In genomic region chr2:63051795-63052333, GRCh38 we compare ENCODE assay signal across 1 cellular context.
TF ChIP-seq lines count a peak whose summit lies in the region.

No MANE protein-coding gene starts in this region.

TF ChIP-seq in SK-N-SH, 30 proteins besides CTCF, POLR2A, EP300 and RAD21 (continued from another document):
- TF ChIP-seq ZBTB33 (IDR thresholded peaks at IDR 0.05; ENCODE audit: borderline replicate concordance, low read depth): no peak
- TF ChIP-seq EZH2phosphoT487 (IDR thresholded peaks at IDR 0.05; ENCODE audit: borderline replicate concordance, low read depth): no peak
- no peak for TF ChIP-seq RFX5 (IDR thresholded peaks at IDR 0.05; ENCODE audit: low read length)
- no peak for TF ChIP-seq RXRA (IDR thresholded peaks at IDR 0.05; ENCODE audit: borderline replicate concordance, low read depth)
- no peak for TF ChIP-seq IRF3 (IDR thresholded peaks at IDR 0.05; ENCODE audit: low read depth, low read length)
- TF ChIP-seq TEAD4 (IDR thresholded peaks at IDR 0.05; ENCODE audit: borderline replicate concordance, insufficient read depth): no peak
- TF ChIP-seq SIN3A (IDR thresholded peaks at IDR 0.05; ENCODE audit: borderline replicate concordance, low read depth, low read length): no peak
- no peak for TF ChIP-seq TAF1 (IDR thresholded peaks at IDR 0.05; ENCODE audit: borderline replicate concordance, low read depth, low read length)
- TF ChIP-seq REST (IDR thresholded peaks at IDR 0.05; ENCODE audit: low read depth, low read length): no peak
- TF ChIP-seq FOXM1 (IDR thresholded peaks at IDR 0.05; ENCODE audit: low read depth): no peak
- TF ChIP-seq FOSL2 (IDR thresholded peaks at IDR 0.05; ENCODE audit: borderline replicate concordance, low read depth): no peak
